ENCODE assay signal across 9 cellular contexts in genomic region chr5:122183098-122183794, GRCh38. TPM values are rescaled to one million over a fixed set of nuclear protein-coding genes. Genes with fewer than 3 reads are reported as not detected.
DNase-seq lines count a peak whose midpoint lies in the region; ATAC-seq, FAIRE-seq and TF ChIP-seq lines count a peak whose summit lies in the region.
"Had no signal": no experiment of that assay in that cellular context is flagged by ENCODE, and none has a peak within 500 bp of the region (broad histone marks: within the 10 kb centered on the region; RNA-seq: fewer than 3 reads in every experiment).

No MANE protein-coding gene starts in this region.

- FAIRE-seq in H54 (lab: Jason Lieb, UNC), result peak; percentile 71
- no peak for FAIRE-seq in frontal cortex (lab: Jason Lieb, UNC)
- FAIRE-seq: GM12892 had no signal

- peak; percentile 91 to 97 for ATAC-seq in right cardiac atrium

- in situ Hi-C loops in astrocyte of the cerebellum (cut with HindIII; ENCODE audit: low sequenced_read_pairs), result loop anchor here (10.0 kb wide), 1 partner anchor 222 kb away; no protein-coding TSS in a partner anchor

- H3K9me3 ChIP-seq in right cardiac atrium (ENCODE audit: control insufficient read depth, low read length), result no peaks in the 10 kb centered on the region
- no peaks in the 10 kb centered on the region for H3K9me3 ChIP-seq in spleen

- intact Hi-C loops in right cardiac atrium (cut with DNase I), result no loop called here
- intact Hi-C loops in spleen (cut with DNase I; ENCODE audit: low total_unique reads), result no loop called here

- no peaks in the 10 kb centered on the region for H3K4me1 ChIP-seq in right cardiac atrium (ENCODE audit: control insufficient read depth, insufficient read depth, low read length)
- H3K4me1 ChIP-seq in spleen, result peaks cover 0 to 32% (median 8%) of the 10 kb centered on the region in 6 donors

- DNase-seq in H54 (ENCODE audit: insufficient read length, low spot score) (peak; percentile 19), astrocyte of the cerebellum (ENCODE audit: low read depth) (peak; percentile 82), right cardiac atrium (peak; percentile 88 to 92 (median 91)), spleen (no peak), NCI-H748 treated with DMSO at 0.1 percent for 48 hours (lab: John Stamatoyannopoulos, UW) (no peak), frontal cortex (ENCODE audit: low spot score in 2 of 2) (no peak), activated gamma-delta T cell (lab: John Stamatoyannopoulos, UW) (no peak)
- DNase-seq in activated naive CD4-positive, alpha-beta T cell treated with anti-CD3 and anti-CD28 coated beads, Interleukin-2, amount 50 U/mL, for 16 hours, result no peak

- TF ChIP-seq CTCF in astrocyte of the cerebellum (IDR thresholded peaks at IDR 0.05; ENCODE audit: low read depth, low read length, missing control alignments) (no peak), spleen (IDR thresholded peaks at IDR 0.05 in 8 of 11, conservative IDR thresholded peaks at IDR 0.05 in 3 of 11) (no peak)

- H3K27ac ChIP-seq in right cardiac atrium (ENCODE audit: low read length) (peak overlapping the region; percentile 34), spleen (peak overlapping the region in 5 of 8 donors; percentile 9 to 47 (median 46))

- H3K27me3 ChIP-seq in right cardiac atrium (ENCODE audit: control insufficient read depth, insufficient read depth) (no peaks in the 10 kb centered on the region), spleen (replicated peaks in 1 of 7) (no peaks in the 10 kb centered on the region)

- H3K36me3 ChIP-seq in spleen, result no peaks in the 10 kb centered on the region

- H3K4me3 ChIP-seq in astrocyte of the cerebellum (ENCODE audit: low read depth, low read length), result no peak overlapping the region
- no peak overlapping the region for H3K4me3 ChIP-seq in right cardiac atrium (ENCODE audit: low read length)
- no peak overlapping the region for H3K4me3 ChIP-seq in spleen

- WGBS in right cardiac atrium, result 41% methylated on average over 7 of the region's 7 CpGs
- 39 to 67% (median 59%) methylated on average over 7 of the region's 7 CpGs for WGBS in spleen, 5 donors

- TF ChIP-seq POLR2A in H54 (IDR thresholded peaks at IDR 0.05; ENCODE audit: low read depth, low read length) (no peak), spleen (IDR thresholded peaks at IDR 0.05) (no peak)

RNA-seq across cellular contexts. Expression of gene ZNF474, which starts 53.9 kb away (rescaled TPM):
- total RNA-seq in right cardiac atrium (under 1 TPM in 2 of 4 donors, not detected in 2; 0.25 to 0.32 TPM), spleen (under 1 TPM in 4 of 7 donors, not detected in 3; 0.27 to 0.60 (median 0.50) TPM), frontal cortex (1.6 TPM)
- polyA plus RNA-seq in right cardiac atrium (not detected), spleen (under 1 TPM in 1 of 3 donors, not detected in 2; 0.05 TPM)

Comparison
In these comparisons a context has a peak if more than half of its experiments do, and no peak if none do; other contexts are left out.
1. DNase-seq: peak in H54 (single experiment), astrocyte of the cerebellum (single experiment) and right cardiac atrium (3 of 3); none in spleen (single experiment), NCI-H748 treated with DMSO at 0.1 percent for 48 hours (single experiment), activated naive CD4-positive, alpha-beta T cell treated with anti-CD3 and anti-CD28 coated beads, Interleukin-2, amount 50 U/mL, for 16 hours (single experiment), frontal cortex (0 of 2) and activated gamma-delta T cell (single experiment).